ENCODE assay signal across 8 cellular contexts in the genomic region with DNA sequence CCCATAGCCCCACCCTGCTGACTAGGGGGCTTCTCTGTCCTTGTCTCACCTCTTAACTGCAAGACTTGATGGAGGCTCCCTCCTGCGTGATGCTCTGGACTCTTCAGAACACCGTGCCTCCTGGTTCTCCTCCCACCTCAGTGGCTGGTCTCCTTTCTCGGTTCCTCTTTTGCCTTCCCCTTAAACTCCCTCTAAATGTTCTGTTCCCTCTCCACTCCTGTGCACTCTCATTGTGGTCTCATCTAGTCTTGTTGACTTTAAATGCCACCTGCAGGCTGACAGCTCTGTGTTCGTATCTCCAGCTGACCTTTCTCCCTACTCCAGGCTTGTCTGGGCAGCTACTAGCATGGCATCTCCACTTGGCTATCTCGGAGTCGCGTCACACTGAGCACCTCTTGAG. TPM values are rescaled to one million over a fixed set of nuclear protein-coding genes. Genes with fewer than 3 reads are reported as not detected.
DNase-seq lines count a peak whose midpoint lies in the region; ATAC-seq, FAIRE-seq and TF ChIP-seq lines count a peak whose summit lies in the region.

No MANE protein-coding gene starts in this region.

- H3K4me3 ChIP-seq in rectal smooth muscle tissue (ENCODE audit: low read length), result no peak overlapping the region
- no peak overlapping the region for H3K4me3 ChIP-seq in pancreas

- no peaks in the 10 kb centered on the region for H3K9me3 ChIP-seq in pancreas

- peaks cover 4% of the 10 kb centered on the region for H3K4me1 Mint-ChIP-seq in activated naive CD4-positive, alpha-beta T cell treated with anti-CD3 and anti-CD28 coated beads for 36 hours (ENCODE audit: low read depth)

- H3K27ac ChIP-seq in rectal smooth muscle tissue (ENCODE audit: low read depth, low read length) (no peak overlapping the region), pancreas (no peak overlapping the region)

- H3K4me1 ChIP-seq in rectal smooth muscle tissue (ENCODE audit: control insufficient read depth, insufficient read depth, low read length), result no peaks in the 10 kb centered on the region
- H3K4me1 ChIP-seq in pancreas, result no peaks in the 10 kb centered on the region

- 91 to 92% methylated on average over 7 of the region's 7 CpGs for WGBS in pancreas, 2 donors

- ATAC-seq in HG02763 (IDR thresholded peaks at IDR 0.05; ENCODE audit: unreplicated experiment), result peak; percentile 90
- no peak for ATAC-seq in left colon
- ATAC-seq in pancreas, result no peak

- peak overlapping the region; percentile 19 for H3K9ac ChIP-seq in rectal smooth muscle tissue (ENCODE audit: low read length)

- H3K9me3 Mint-ChIP-seq in activated naive CD4-positive, alpha-beta T cell treated with anti-CD3 and anti-CD28 coated beads for 36 hours, result no peaks in the 10 kb centered on the region

- intact Hi-C loops in activated naive CD4-positive, alpha-beta T cell treated with anti-CD3 and anti-CD28 coated beads for 36 hours (cut with micrococcal nuclease), result no loop called here
- intact Hi-C loops in left colon (cut with DNase I, micrococcal nuclease), result no loop called here
- intact Hi-C loops in pancreas (cut with DNase I), result no loop called here

- no peak for TF ChIP-seq CTCF in pancreas (IDR thresholded peaks at IDR 0.05)

- H3K27me3 ChIP-seq in rectal smooth muscle tissue (ENCODE audit: control insufficient read depth, insufficient read depth, low read length) (no peaks in the 10 kb centered on the region), pancreas (no peaks in the 10 kb centered on the region)

- no peaks in the 10 kb centered on the region for H3K27me3 Mint-ChIP-seq in activated naive CD4-positive, alpha-beta T cell treated with anti-CD3 and anti-CD28 coated beads for 36 hours (ENCODE audit: low read depth)

- peak overlapping the region; percentile 6 for H3K27ac Mint-ChIP-seq in activated naive CD4-positive, alpha-beta T cell treated with anti-CD3 and anti-CD28 coated beads for 36 hours

- FAIRE-seq in pancreas (lab: Jason Lieb, UNC), result no peak

- H3K36me3 ChIP-seq in rectal smooth muscle tissue (ENCODE audit: control insufficient read depth, insufficient read depth, low read length), result peaks cover 62% of the 10 kb centered on the region
- H3K36me3 ChIP-seq in pancreas, result peaks cover 0 to 87% (median 65%) of the 10 kb centered on the region in 3 donors

- peaks cover 35% of the 10 kb centered on the region for H3K36me3 Mint-ChIP-seq in activated naive CD4-positive, alpha-beta T cell treated with anti-CD3 and anti-CD28 coated beads for 36 hours (ENCODE audit: low read depth)

- no peak for DNase-seq in activated naive CD4-positive, alpha-beta T cell treated with anti-CD3 and anti-CD28 coated beads for 36 hours
- DNase-seq in activated naive CD4-positive, alpha-beta T cell (lab: John Stamatoyannopoulos, UW), result no peak
- DNase-seq in NOMO-1 (lab: John Stamatoyannopoulos, UW; ENCODE audit: unreplicated experiment in 2 of 2) (peak; percentile 71 to 93), left colon (no peak), pancreas (no peak), NCI-H526 treated with DMSO at 0.1 percent for 48 hours (lab: John Stamatoyannopoulos, UW) (no peak)

- CTCF ChIA-PET in activated naive CD4-positive, alpha-beta T cell treated with anti-CD3 and anti-CD28 coated beads for 36 hours (lab: Charles Lee), result interaction anchor here (0.6 kb wide), 1 partner anchor 105 kb away, joined by 3 read pairs; no protein-coding TSS in a partner anchor

- H3K4me3 Mint-ChIP-seq in activated naive CD4-positive, alpha-beta T cell treated with anti-CD3 and anti-CD28 coated beads for 36 hours, result no peak overlapping the region

RNA-seq across cellular contexts. Expression of a gene that starts 28.3 kb away (rescaled TPM):
- 100 to 1,000 TPM; 207 to 208 TPM for total RNA-seq in activated naive CD4-positive, alpha-beta T cell treated with anti-CD3 and anti-CD28 coated beads for 36 hours
- total RNA-seq in left colon (100 to 1,000 TPM; 370 to 424 TPM), pancreas (100 to 1,000 TPM; 114 to 215 (median 143) TPM)
- 10 to 100 TPM; 95.7 to 96.4 TPM for polyA plus RNA-seq in pancreas

Comparison
In these comparisons a context has a peak if more than half of its experiments do, and no peak if none do; other contexts are left out.
1. DNase-seq: peak in NOMO-1 (2 of 2); none in activated naive CD4-positive, alpha-beta T cell treated with anti-CD3 and anti-CD28 coated beads for 36 hours (single experiment), activated naive CD4-positive, alpha-beta T cell (0 of 4), left colon (0 of 2), pancreas (0 of 6) and NCI-H526 treated with DMSO at 0.1 percent for 48 hours (single experiment).